25 cellular contexts compared by ENCODE assay signal in genomic region chr11:17876827-17877226, GRCh38.
"Had no signal": no experiment of that assay in that cellular context is flagged by ENCODE, and none has a peak within 500 bp of the region (broad histone marks: within the 10 kb centered on the region; RNA-seq: fewer than 3 reads in every experiment).

No MANE protein-coding gene starts in this region.

- DNase-seq: dermis blood vessel endothelial cell; effector memory CD4-positive, alpha-beta T cell; heart left ventricle; kidney glomerular epithelial cell; left colon; left ventricle myocardium superior; lower lobe of right lung; natural killer cell; right lobe of liver; small intestine; stimulated activated CD4-positive, alpha-beta T cell treated with anti-CD3 and anti-CD28 coated beads, Interleukin-15, amount 100 ng/mL, for 24 hours; stimulated activated CD4-positive, alpha-beta T cell treated with anti-CD3 and anti-CD28 coated beads, Interleukin-2, amount 100 ng/mL, for 48 hours; stimulated activated naive B cell treated with anti-CD40 and anti-IgM and Interleukin-4, amounts not matched to agents 10 μg/mL and 1 μg/mL and 100 μg/mL, for 72 hours; transverse colon; upper lobe of right lung; uterus had no signal

- H3K4me3 ChIP-seq: coronary artery, gastroesophageal sphincter, heart left ventricle, hepatocyte, lower lobe of right lung, right lobe of liver, transverse colon, upper lobe of right lung, uterus had no signal

- H3K36me3 ChIP-seq: lower lobe of right lung, neutrophil, right lobe of liver, transverse colon, upper lobe of right lung, uterus had no signal

- H3K9me3 Mint-ChIP-seq: memory B cell; natural killer cell; neural crest cell; stimulated activated naive B cell treated with anti-CD40 and anti-IgM and Interleukin-4, amounts not matched to agents 10 μg/mL and 1 μg/mL and 100 μg/mL, for 72 hours; stimulated activated naive CD8-positive, alpha-beta T cell treated with anti-CD3 and anti-CD28 coated beads, Interleukin-15, Interleukin-2, amounts not matched to agents 100 ng/mL and 50 ng/mL, for 24 hours had no signal

- H3K27ac Mint-ChIP-seq: natural killer cell; progenitor cell of endocrine pancreas; stimulated activated naive CD8-positive, alpha-beta T cell treated with anti-CD3 and anti-CD28 coated beads, Interleukin-15, Interleukin-2, amounts not matched to agents 100 ng/mL and 50 ng/mL, for 24 hours had no signal

- H3K9ac ChIP-seq: parathyroid adenoma had no signal

- H3K9me3 ChIP-seq: gastroesophageal sphincter, heart left ventricle, lower lobe of right lung, neutrophil, right lobe of liver, transverse colon, upper lobe of right lung, uterus had no signal

- H3K4me1 Mint-ChIP-seq: neural crest cell had no signal

- H2AFZ ChIP-seq: hepatocyte, parathyroid adenoma had no signal

- H3K27ac ChIP-seq: coronary artery, gastroesophageal sphincter, heart left ventricle, hepatocyte, lower lobe of right lung, neutrophil, parathyroid adenoma, right lobe of liver, transverse colon, upper lobe of right lung, uterus had no signal

- H3K79me2 ChIP-seq: hepatocyte, parathyroid adenoma had no signal

- H3K27me3 Mint-ChIP-seq: memory B cell; progenitor cell of endocrine pancreas; stimulated activated naive B cell treated with anti-CD40 and anti-IgM and Interleukin-4, amounts not matched to agents 10 μg/mL and 1 μg/mL and 100 μg/mL, for 72 hours; stimulated activated naive CD8-positive, alpha-beta T cell treated with anti-CD3 and anti-CD28 coated beads, Interleukin-15, Interleukin-2, amounts not matched to agents 100 ng/mL and 50 ng/mL, for 24 hours had no signal

- H3K4me1 ChIP-seq: gastroesophageal sphincter, lower lobe of right lung, parathyroid adenoma, right lobe of liver, transverse colon, upper lobe of right lung, uterus had no signal

- H3K27me3 ChIP-seq: gastroesophageal sphincter, heart left ventricle, hepatocyte, neutrophil, right lobe of liver, transverse colon, upper lobe of right lung, uterus had no signal

- H3K4me2 ChIP-seq: hepatocyte had no signal

- H3K4me3 Mint-ChIP-seq: memory B cell; natural killer cell; neural crest cell; stimulated activated naive B cell treated with anti-CD40 and anti-IgM and Interleukin-4, amounts not matched to agents 10 μg/mL and 1 μg/mL and 100 μg/mL, for 72 hours; stimulated activated naive CD8-positive, alpha-beta T cell treated with anti-CD3 and anti-CD28 coated beads, Interleukin-15, Interleukin-2, amounts not matched to agents 100 ng/mL and 50 ng/mL, for 24 hours had no signal

- H3K36me3 Mint-ChIP-seq: natural killer cell had no signal

- ATAC-seq: gastroesophageal sphincter; heart left ventricle; left colon; left ventricle myocardium superior; lower lobe of right lung; natural killer cell; right lobe of liver; stimulated activated naive B cell treated with anti-CD40 and anti-IgM and Interleukin-4, amounts not matched to agents 10 μg/mL and 1 μg/mL and 100 μg/mL, for 72 hours; upper lobe of right lung had no signal
